Comparison of ENCODE assay signal across 21 cellular contexts in genomic region chr4:6758732-6759131, GRCh38.
"Had no signal": no experiment of that assay in that cellular context is flagged by ENCODE, and none has a peak within 500 bp of the region (broad histone marks: within the 10 kb centered on the region; RNA-seq: fewer than 3 reads in every experiment).

No MANE protein-coding gene starts in this region.

- H3K9me3 ChIP-seq: heart right ventricle, left ventricle myocardium inferior, ovary, right atrium auricular region, right lobe of liver, stomach, testis, thyroid gland, transverse colon, upper lobe of left lung had no signal

- H3K4me1 ChIP-seq: left ventricle myocardium inferior, right atrium auricular region, stomach, upper lobe of left lung had no signal

- H3K36me3 ChIP-seq: heart right ventricle, left ventricle myocardium inferior, ovary, right atrium auricular region, right lobe of liver, stomach, thyroid gland, transverse colon, upper lobe of left lung had no signal

- DNase-seq: heart right ventricle; hippocampal formation; left ventricle myocardium inferior; naive B cell; natural killer cell; nephron progenitor cell; ovary; stimulated activated CD4-positive, alpha-beta T cell treated with anti-CD3 and anti-CD28 coated beads, Interleukin-12 subunit alpha, Interleukin-12 subunit beta, amount 100 ng/mL, for 4 hours; stimulated activated CD4-positive, alpha-beta T cell treated with anti-CD3 and anti-CD28 coated beads, Interleukin-15, amount 100 ng/mL, for 24 hours; stimulated activated CD4-positive, alpha-beta T cell treated with anti-CD3 and anti-CD28 coated beads, Interleukin-2, amount 100 ng/mL, for 24 hours; stimulated activated CD4-positive, alpha-beta T cell treated with anti-CD3 and anti-CD28 coated beads, Interleukin-4, amount 100 ng/mL, for 1 hour; stimulated activated naive B cell treated with anti-CD40 and anti-IgM and Interleukin-4, amounts not matched to agents 10 μg/mL and 1 μg/mL and 100 μg/mL, for 72 hours; stimulated activated naive CD8-positive, alpha-beta T cell treated with anti-CD3 and anti-CD28 coated beads, Interleukin-15, Interleukin-2, amounts not matched to agents 100 U/mL and 50 U/mL, for 24 hours; stomach; testis; thyroid gland; transverse colon; upper lobe of left lung had no signal

- ATAC-seq: heart right ventricle; natural killer cell; right lobe of liver; stimulated activated naive B cell treated with anti-CD40 and anti-IgM and Interleukin-4, amounts not matched to agents 10 μg/mL and 1 μg/mL and 100 μg/mL, for 72 hours; stimulated activated naive CD8-positive, alpha-beta T cell treated with anti-CD3 and anti-CD28 coated beads, Interleukin-15, Interleukin-2, amounts not matched to agents 100 U/mL and 50 U/mL, for 24 hours had no signal

- H3K4me3 ChIP-seq: heart right ventricle, left ventricle myocardium inferior, ovary, right atrium auricular region, right lobe of liver, skin epidermis, stomach, testis, thyroid gland, transverse colon, upper lobe of left lung had no signal

- H3K27me3 ChIP-seq: heart right ventricle, ovary, right atrium auricular region, right lobe of liver, testis, thyroid gland, transverse colon, upper lobe of left lung had no signal

- H3K27ac ChIP-seq: heart right ventricle, left ventricle myocardium inferior, ovary, right atrium auricular region, right lobe of liver, skin epidermis, stomach, testis, thyroid gland, transverse colon, upper lobe of left lung had no signal
